Comparison of ENCODE assay signal across 2 cellular contexts in the genomic region with DNA sequence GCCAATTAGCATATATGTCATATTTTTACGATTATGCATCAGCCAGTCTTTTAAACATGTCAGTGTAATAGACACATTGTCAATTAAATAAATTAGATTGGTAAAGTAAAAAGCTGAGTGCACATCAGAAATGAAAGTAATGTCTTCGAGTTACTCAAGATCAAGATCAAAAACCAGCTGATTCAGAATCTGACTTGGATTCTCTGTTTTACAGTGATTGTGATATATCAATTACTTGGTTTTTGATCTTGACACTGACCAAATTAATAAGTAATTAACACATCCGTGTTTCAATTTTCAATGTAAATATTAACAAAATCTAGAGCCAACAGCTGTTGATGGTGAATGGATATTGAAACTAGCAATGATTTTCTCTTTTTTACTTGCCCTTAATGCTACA.
TF ChIP-seq lines count a peak whose summit lies in the region.

No MANE protein-coding gene starts in this region.

TF ChIP-seq in SK-N-SH, 30 proteins besides CTCF, POLR2A, EP300 and RAD21 (continued from another document):
- no peak for TF ChIP-seq MXI1 (IDR thresholded peaks at IDR 0.05; ENCODE audit: low read depth, low read length)
- TF ChIP-seq RCOR1 (IDR thresholded peaks at IDR 0.05; ENCODE audit: low read length): no peak
- TF ChIP-seq, protein P1, sequence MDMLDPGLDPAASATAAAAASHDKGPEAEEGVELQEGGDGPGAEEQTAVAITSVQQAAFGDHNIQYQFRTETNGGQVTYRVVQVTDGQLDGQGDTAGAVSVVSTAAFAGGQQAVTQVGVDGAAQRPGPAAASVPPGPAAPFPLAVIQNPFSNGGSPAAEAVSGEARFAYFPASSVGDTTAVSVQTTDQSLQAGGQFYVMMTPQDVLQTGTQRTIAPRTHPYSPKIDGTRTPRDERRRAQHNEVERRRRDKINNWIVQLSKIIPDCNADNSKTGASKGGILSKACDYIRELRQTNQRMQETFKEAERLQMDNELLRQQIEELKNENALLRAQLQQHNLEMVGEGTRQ (IDR thresholded peaks at IDR 0.05; ENCODE audit: borderline replicate concordance, low read depth, low read length): no peak
- TF ChIP-seq CHD2 (IDR thresholded peaks at IDR 0.05; ENCODE audit: low read length, partially characterized antibody): no peak
- no peak for TF ChIP-seq FOSL2 (IDR thresholded peaks at IDR 0.05; ENCODE audit: borderline replicate concordance, low read depth)
- TF ChIP-seq, protein P2, sequence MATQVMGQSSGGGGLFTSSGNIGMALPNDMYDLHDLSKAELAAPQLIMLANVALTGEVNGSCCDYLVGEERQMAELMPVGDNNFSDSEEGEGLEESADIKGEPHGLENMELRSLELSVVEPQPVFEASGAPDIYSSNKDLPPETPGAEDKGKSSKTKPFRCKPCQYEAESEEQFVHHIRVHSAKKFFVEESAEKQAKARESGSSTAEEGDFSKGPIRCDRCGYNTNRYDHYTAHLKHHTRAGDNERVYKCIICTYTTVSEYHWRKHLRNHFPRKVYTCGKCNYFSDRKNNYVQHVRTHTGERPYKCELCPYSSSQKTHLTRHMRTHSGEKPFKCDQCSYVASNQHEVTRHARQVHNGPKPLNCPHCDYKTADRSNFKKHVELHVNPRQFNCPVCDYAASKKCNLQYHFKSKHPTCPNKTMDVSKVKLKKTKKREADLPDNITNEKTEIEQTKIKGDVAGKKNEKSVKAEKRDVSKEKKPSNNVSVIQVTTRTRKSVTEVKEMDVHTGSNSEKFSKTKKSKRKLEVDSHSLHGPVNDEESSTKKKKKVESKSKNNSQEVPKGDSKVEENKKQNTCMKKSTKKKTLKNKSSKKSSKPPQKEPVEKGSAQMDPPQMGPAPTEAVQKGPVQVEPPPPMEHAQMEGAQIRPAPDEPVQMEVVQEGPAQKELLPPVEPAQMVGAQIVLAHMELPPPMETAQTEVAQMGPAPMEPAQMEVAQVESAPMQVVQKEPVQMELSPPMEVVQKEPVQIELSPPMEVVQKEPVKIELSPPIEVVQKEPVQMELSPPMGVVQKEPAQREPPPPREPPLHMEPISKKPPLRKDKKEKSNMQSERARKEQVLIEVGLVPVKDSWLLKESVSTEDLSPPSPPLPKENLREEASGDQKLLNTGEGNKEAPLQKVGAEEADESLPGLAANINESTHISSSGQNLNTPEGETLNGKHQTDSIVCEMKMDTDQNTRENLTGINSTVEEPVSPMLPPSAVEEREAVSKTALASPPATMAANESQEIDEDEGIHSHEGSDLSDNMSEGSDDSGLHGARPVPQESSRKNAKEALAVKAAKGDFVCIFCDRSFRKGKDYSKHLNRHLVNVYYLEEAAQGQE (IDR thresholded peaks at IDR 0.05; ENCODE audit: low read depth, low read length): no peak

TF ChIP-seq in SK-N-SH treated with all-trans-retinoic acid at 6 μM for 48 hours, 23 proteins besides CTCF, POLR2A, EP300 and RAD21 (continued from another document):
- TF ChIP-seq, protein P3, sequence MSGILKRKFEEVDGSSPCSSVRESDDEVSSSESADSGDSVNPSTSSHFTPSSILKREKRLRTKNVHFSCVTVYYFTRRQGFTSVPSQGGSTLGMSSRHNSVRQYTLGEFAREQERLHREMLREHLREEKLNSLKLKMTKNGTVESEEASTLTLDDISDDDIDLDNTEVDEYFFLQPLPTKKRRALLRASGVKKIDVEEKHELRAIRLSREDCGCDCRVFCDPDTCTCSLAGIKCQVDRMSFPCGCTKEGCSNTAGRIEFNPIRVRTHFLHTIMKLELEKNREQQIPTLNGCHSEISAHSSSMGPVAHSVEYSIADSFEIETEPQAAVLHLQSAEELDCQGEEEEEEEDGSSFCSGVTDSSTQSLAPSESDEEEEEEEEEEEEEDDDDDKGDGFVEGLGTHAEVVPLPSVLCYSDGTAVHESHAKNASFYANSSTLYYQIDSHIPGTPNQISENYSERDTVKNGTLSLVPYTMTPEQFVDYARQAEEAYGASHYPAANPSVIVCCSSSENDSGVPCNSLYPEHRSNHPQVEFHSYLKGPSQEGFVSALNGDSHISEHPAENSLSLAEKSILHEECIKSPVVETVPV (CRISPR knock-in tag; IDR thresholded peaks at IDR 0.05): no peak
- no peak for TF ChIP-seq OSR1 (CRISPR knock-in tag; IDR thresholded peaks at IDR 0.05)
- no peak for TF ChIP-seq BACH2 (CRISPR knock-in tag; IDR thresholded peaks at IDR 0.05; ENCODE audit: borderline replicate concordance)
- TF ChIP-seq ZFP30 (CRISPR knock-in tag; IDR thresholded peaks at IDR 0.05): no peak
- no peak for TF ChIP-seq ZFP3 (CRISPR knock-in tag; IDR thresholded peaks at IDR 0.05)
- no peak for TF ChIP-seq ISL1 (CRISPR knock-in tag; IDR thresholded peaks at IDR 0.05)
- TF ChIP-seq TCF4 (CRISPR knock-in tag; IDR thresholded peaks at IDR 0.05; ENCODE audit: borderline replicate concordance): no peak
- TF ChIP-seq CSDC2 (CRISPR knock-in tag; IDR thresholded peaks at IDR 0.05): no peak
- TF ChIP-seq ZNF565 (CRISPR knock-in tag; conservative IDR thresholded peaks at IDR 0.05; ENCODE audit: low read depth): no peak
- no peak for TF ChIP-seq SNAI2 (CRISPR knock-in tag; IDR thresholded peaks at IDR 0.05)
- TF ChIP-seq, protein P4, sequence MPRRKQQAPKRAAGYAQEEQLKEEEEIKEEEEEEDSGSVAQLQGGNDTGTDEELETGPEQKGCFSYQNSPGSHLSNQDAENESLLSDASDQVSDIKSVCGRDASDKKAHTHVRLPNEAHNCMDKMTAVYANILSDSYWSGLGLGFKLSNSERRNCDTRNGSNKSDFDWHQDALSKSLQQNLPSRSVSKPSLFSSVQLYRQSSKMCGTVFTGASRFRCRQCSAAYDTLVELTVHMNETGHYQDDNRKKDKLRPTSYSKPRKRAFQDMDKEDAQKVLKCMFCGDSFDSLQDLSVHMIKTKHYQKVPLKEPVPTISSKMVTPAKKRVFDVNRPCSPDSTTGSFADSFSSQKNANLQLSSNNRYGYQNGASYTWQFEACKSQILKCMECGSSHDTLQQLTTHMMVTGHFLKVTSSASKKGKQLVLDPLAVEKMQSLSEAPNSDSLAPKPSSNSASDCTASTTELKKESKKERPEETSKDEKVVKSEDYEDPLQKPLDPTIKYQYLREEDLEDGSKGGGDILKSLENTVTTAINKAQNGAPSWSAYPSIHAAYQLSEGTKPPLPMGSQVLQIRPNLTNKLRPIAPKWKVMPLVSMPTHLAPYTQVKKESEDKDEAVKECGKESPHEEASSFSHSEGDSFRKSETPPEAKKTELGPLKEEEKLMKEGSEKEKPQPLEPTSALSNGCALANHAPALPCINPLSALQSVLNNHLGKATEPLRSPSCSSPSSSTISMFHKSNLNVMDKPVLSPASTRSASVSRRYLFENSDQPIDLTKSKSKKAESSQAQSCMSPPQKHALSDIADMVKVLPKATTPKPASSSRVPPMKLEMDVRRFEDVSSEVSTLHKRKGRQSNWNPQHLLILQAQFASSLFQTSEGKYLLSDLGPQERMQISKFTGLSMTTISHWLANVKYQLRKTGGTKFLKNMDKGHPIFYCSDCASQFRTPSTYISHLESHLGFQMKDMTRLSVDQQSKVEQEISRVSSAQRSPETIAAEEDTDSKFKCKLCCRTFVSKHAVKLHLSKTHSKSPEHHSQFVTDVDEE (CRISPR knock-in tag; IDR thresholded peaks at IDR 0.05): no peak
- no peak for TF ChIP-seq ARNTL (CRISPR knock-in tag; IDR thresholded peaks at IDR 0.05; ENCODE audit: borderline replicate concordance, low read depth)
- TF ChIP-seq ZNF8 (CRISPR knock-in tag; IDR thresholded peaks at IDR 0.05): no peak
TF ChIP-seq in SK-N-SH treated with all-trans-retinoic acid at 6 μM for 48 hours: peak in this region for 0.
